25 cellular contexts compared by ENCODE assay signal in the genomic region with DNA sequence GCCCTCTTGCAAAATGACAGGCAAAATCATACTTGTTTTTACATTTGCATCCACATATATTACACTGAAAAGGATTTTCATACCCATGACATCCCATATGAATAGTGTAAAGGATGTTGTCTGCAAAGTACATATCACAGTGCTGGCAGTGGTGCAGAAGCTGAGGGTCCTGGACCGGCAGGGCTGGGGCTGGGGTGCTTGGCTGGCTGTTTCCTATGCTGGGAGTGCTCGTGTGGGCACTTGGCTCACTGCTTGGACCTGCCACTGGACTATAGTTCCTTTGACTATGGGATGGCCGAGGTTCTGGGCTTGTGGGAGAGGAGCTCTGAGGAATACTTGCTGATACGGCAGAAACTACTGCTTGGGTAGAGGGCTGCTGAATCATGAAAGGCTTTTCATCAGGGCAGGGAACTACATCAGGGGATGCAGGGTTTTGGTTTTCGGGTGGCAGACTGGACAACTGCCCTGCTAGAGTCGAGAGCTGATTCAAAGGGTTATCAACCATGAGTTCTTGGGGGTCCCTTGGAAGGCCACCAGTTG. TPM values are rescaled to one million over a fixed set of nuclear protein-coding genes. Genes with fewer than 3 reads are reported as not detected.
"Had no signal": no experiment of that assay in that cellular context is flagged by ENCODE, and none has a peak within 500 bp of the region (broad histone marks: within the 10 kb centered on the region; RNA-seq: fewer than 3 reads in every experiment).

No MANE protein-coding gene starts in this region.

- H3K4me1 Mint-ChIP-seq: activated naive CD8-positive, alpha-beta T cell treated with anti-CD3 and anti-CD28 coated beads, Interleukin-2, amount 10 ng/mL, durations not matched to agents 7 days and 5 days had no signal

- H3K27me3 Mint-ChIP-seq: activated CD4-positive, alpha-beta memory T cell treated with anti-CD3 and anti-CD28 coated beads, Interleukin-2, amount 10 ng/mL, durations not matched to agents 7 days and 5 days; activated CD8-positive, alpha-beta memory T cell treated with anti-CD3 and anti-CD28 coated beads, Interleukin-2, amount 10 ng/mL, durations not matched to agents 7 days and 5 days; activated naive CD8-positive, alpha-beta T cell treated with anti-CD3 and anti-CD28 coated beads, Interleukin-2, amount 10 ng/mL, durations not matched to agents 7 days and 5 days had no signal

- H3K4me1 ChIP-seq: ascending aorta, SJCRH30 had no signal

- DNase-seq: activated CD4-positive, alpha-beta memory T cell treated with anti-CD3 and anti-CD28 coated beads, Interleukin-2, amount 10 ng/mL, durations not matched to agents 7 days and 5 days; activated CD4-positive, alpha-beta T cell treated with anti-CD3 and anti-CD28 coated beads for 1 hour; activated CD4-positive, alpha-beta T cell treated with anti-CD3 and anti-CD28 coated beads for 48 hours; activated CD4-positive, CD25-positive, alpha-beta regulatory T cell; activated CD8-positive, alpha-beta memory T cell treated with anti-CD3 and anti-CD28 coated beads for 24 hours; activated CD8-positive, alpha-beta memory T cell treated with anti-CD3 and anti-CD28 coated beads, Interleukin-2, amount 10 ng/mL, durations not matched to agents 7 days and 5 days; activated CD8-positive, alpha-beta memory T cell treated with anti-CD3 and anti-CD28 coated beads, Interleukin-2, amount 50 U/mL, for 48 hours; activated effector memory CD4-positive, alpha-beta T cell treated with Interleukin-2 at 50 U/mL for 16 hours; activated naive CD4-positive, alpha-beta T cell treated with anti-CD3 and anti-CD28 coated beads, Interleukin-2, amount 50 U/mL, for 16 hours; activated naive CD8-positive, alpha-beta T cell treated with anti-CD3 and anti-CD28 coated beads, Interleukin-2, amount 10 ng/mL, durations not matched to agents 7 days and 5 days; amygdala; Karpas-422; MG63; NCI-H1048; NCI-H1436 treated with DMSO at 0.1 percent for 48 hours; NCI-H1694 treated with DMSO at 0.1 percent for 48 hours; NCI-H2029; NCI-H345; NCI-H524 treated with DMSO at 0.1 percent for 48 hours; SHP77; SJCRH30; T1000; WERI-Rb-1 had no signal

- H3K9me3 Mint-ChIP-seq: activated CD4-positive, alpha-beta memory T cell treated with anti-CD3 and anti-CD28 coated beads, Interleukin-2, amount 10 ng/mL, durations not matched to agents 7 days and 5 days; activated naive CD8-positive, alpha-beta T cell treated with anti-CD3 and anti-CD28 coated beads, Interleukin-2, amount 10 ng/mL, durations not matched to agents 7 days and 5 days had no signal

- H3K4me3 Mint-ChIP-seq: activated CD4-positive, alpha-beta memory T cell treated with anti-CD3 and anti-CD28 coated beads, Interleukin-2, amount 10 ng/mL, durations not matched to agents 7 days and 5 days; activated CD8-positive, alpha-beta memory T cell treated with anti-CD3 and anti-CD28 coated beads, Interleukin-2, amount 10 ng/mL, durations not matched to agents 7 days and 5 days; activated naive CD8-positive, alpha-beta T cell treated with anti-CD3 and anti-CD28 coated beads, Interleukin-2, amount 10 ng/mL, durations not matched to agents 7 days and 5 days had no signal

- H3K27ac ChIP-seq: ascending aorta, SJCRH30, SK-N-MC, WERI-Rb-1 had no signal

- H3K4me3 ChIP-seq: ascending aorta, MG63, SJCRH30, SK-N-MC had no signal

- H3K9me3 ChIP-seq: ascending aorta, MG63, SJCRH30 had no signal

- H3K27ac Mint-ChIP-seq: activated CD4-positive, alpha-beta memory T cell treated with anti-CD3 and anti-CD28 coated beads, Interleukin-2, amount 10 ng/mL, durations not matched to agents 7 days and 5 days; activated CD8-positive, alpha-beta memory T cell treated with anti-CD3 and anti-CD28 coated beads, Interleukin-2, amount 10 ng/mL, durations not matched to agents 7 days and 5 days; activated naive CD8-positive, alpha-beta T cell treated with anti-CD3 and anti-CD28 coated beads, Interleukin-2, amount 10 ng/mL, durations not matched to agents 7 days and 5 days had no signal

- H3K27me3 ChIP-seq: ascending aorta, MG63, SJCRH30 had no signal

RNA-seq across cellular contexts. Expression of gene PSTK, which starts 13.7 kb away (rescaled TPM):
- total RNA-seq: ascending aorta had no signal
